In the genomic region with DNA sequence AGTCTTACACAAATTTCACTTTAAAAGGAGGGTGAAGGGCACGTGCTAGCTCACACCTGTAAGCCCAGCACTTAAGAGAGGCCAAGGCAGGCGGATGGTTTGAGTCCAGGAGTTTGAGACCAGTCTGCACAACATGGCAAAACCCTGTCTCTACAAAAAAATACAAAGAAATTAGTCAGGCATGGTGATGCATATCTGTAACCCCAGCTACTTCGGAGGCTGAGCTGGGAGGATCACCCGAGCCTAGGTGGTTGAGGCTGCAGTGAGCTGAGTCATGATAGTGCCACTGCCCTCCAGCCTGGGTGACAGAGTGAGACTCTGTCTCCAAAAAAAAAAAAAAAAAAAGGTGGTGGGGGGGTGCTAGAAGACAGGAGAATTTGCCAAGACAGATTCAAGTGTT, we compare ENCODE assay signal across 14 cellular contexts.
DNase-seq lines count a peak whose midpoint lies in the region; ATAC-seq and TF ChIP-seq lines count a peak whose summit lies in the region.
"Had no signal": no experiment of that assay in that cellular context is flagged by ENCODE, and none has a peak within 500 bp of the region (broad histone marks: within the 10 kb centered on the region; RNA-seq: fewer than 3 reads in every experiment).

No MANE protein-coding gene starts in this region.

- H3K9me3 Mint-ChIP-seq in activated CD8-positive, alpha-beta T cell treated with anti-CD3 and anti-CD28 coated beads for 36 hours = peaks cover 25% of the 10 kb centered on the region
- no peaks in the 10 kb centered on the region for H3K9me3 Mint-ChIP-seq in stimulated activated effector memory CD8-positive, alpha-beta T cell treated with anti-CD3 and anti-CD28 coated beads, Interleukin-12 subunit alpha, Interleukin-12 subunit beta, amount 100 ng/mL, for 72 hours
- H3K9me3 Mint-ChIP-seq in mesothelial cell of epicardium = peaks cover 28% of the 10 kb centered on the region

- WGBS in mesenchymal stem cell = 95% methylated on average over 4 of the region's 4 CpGs

- no peaks in the 10 kb centered on the region for H3K9me3 ChIP-seq in mesenchymal stem cell (ENCODE audit: control insufficient read depth, low read length)
- H3K9me3 ChIP-seq: HAP-1, right atrium auricular region, thoracic aorta had no signal

- intact Hi-C loops in activated CD8-positive, alpha-beta T cell treated with anti-CD3 and anti-CD28 coated beads for 36 hours (cut with micrococcal nuclease) = loop anchor here (2.0 to 5.0 kb wide), 3 partner anchors 36 to 136 kb away; no protein-coding TSS in a partner anchor

- no peak overlapping the region for H2BK12ac ChIP-seq in mesenchymal stem cell (ENCODE audit: low read length in 2 of 2)

- H2BK5ac ChIP-seq in mesenchymal stem cell (ENCODE audit: low read depth, low read length, poor library complexity, severe bottlenecking) = no peak overlapping the region

- H3K27me3 Mint-ChIP-seq in activated CD8-positive, alpha-beta T cell treated with anti-CD3 and anti-CD28 coated beads for 36 hours = no peaks in the 10 kb centered on the region
- H3K27me3 Mint-ChIP-seq in mesothelial cell of epicardium (ENCODE audit: low read depth) = no peaks in the 10 kb centered on the region

- peaks cover 17 to 74% of the 10 kb centered on the region in 2 experiments for H3K36me3 ChIP-seq in mesenchymal stem cell (ENCODE audit: control insufficient read depth in 1 of 2, insufficient read depth in 2 of 2, low read depth in 1 of 2, low read length in 2 of 2)

- H4K91ac ChIP-seq in mesenchymal stem cell (ENCODE audit: low read length) = no peak overlapping the region

- H3K4me1 Mint-ChIP-seq in activated CD8-positive, alpha-beta T cell treated with anti-CD3 and anti-CD28 coated beads for 36 hours (ENCODE audit: low read depth) = peaks cover 87% of the 10 kb centered on the region
- peaks cover 85% of the 10 kb centered on the region for H3K4me1 Mint-ChIP-seq in stimulated activated effector memory CD8-positive, alpha-beta T cell treated with anti-CD3 and anti-CD28 coated beads, Interleukin-12 subunit alpha, Interleukin-12 subunit beta, amount 100 ng/mL, for 72 hours
- H3K4me1 Mint-ChIP-seq in mesothelial cell of epicardium = no peaks in the 10 kb centered on the region

- H3K4me3 ChIP-seq in mesenchymal stem cell (ENCODE audit: insufficient read depth in 1 of 2, low read depth in 1 of 2, low read length in 2 of 2) = no peak overlapping the region
- H3K4me3 ChIP-seq: HAP-1, right atrium auricular region, thoracic aorta had no signal

- peaks cover 55% of the 10 kb centered on the region for H3K36me3 Mint-ChIP-seq in activated CD8-positive, alpha-beta T cell treated with anti-CD3 and anti-CD28 coated beads for 36 hours (ENCODE audit: low read depth)
- H3K36me3 Mint-ChIP-seq in stimulated activated effector memory CD8-positive, alpha-beta T cell treated with anti-CD3 and anti-CD28 coated beads, Interleukin-12 subunit alpha, Interleukin-12 subunit beta, amount 100 ng/mL, for 72 hours = peaks cover 58% of the 10 kb centered on the region
- peaks cover 7% of the 10 kb centered on the region for H3K36me3 Mint-ChIP-seq in mesothelial cell of epicardium

- H3K79me1 ChIP-seq in mesenchymal stem cell (replicated peaks; ENCODE audit: low read length, poor library complexity, severe bottlenecking) = peaks cover 12% of the 10 kb centered on the region

- DNase-seq in activated CD4-positive, alpha-beta T cell treated with anti-CD3 and anti-CD28 coated beads for 4 hours = peak; percentile 60 to 67
- no peak for DNase-seq in activated CD4-positive, alpha-beta T cell treated with anti-CD3 and anti-CD28 coated beads, Interleukin-2, amount 50 U/mL, for 1 hour
- DNase-seq in activated CD8-positive, alpha-beta T cell treated with anti-CD3 and anti-CD28 coated beads for 36 hours = peak; percentile 87
- DNase-seq in mesenchymal stem cell (no peak), mesothelial cell of epicardium (ENCODE audit: low spot score in 2 of 2, unreplicated experiment in 2 of 2) (no peak), kidney tubule cell (ENCODE audit: low spot score) (no peak), putamen (ENCODE audit: low spot score) (no peak)
- DNase-seq in stimulated activated effector memory CD8-positive, alpha-beta T cell treated with anti-CD3 and anti-CD28 coated beads, Interleukin-12 subunit alpha, Interleukin-12 subunit beta, amount 100 ng/mL, for 72 hours (ENCODE audit: low spot score in 2 of 2) = peak in 1 of 2 donors; percentile 83
- DNase-seq: central memory CD4-positive, alpha-beta T cell; MV-4-11 had no signal

- peak overlapping the region; percentile 34 for H3K9ac ChIP-seq in mesenchymal stem cell (ENCODE audit: low read length)

- H3K18ac ChIP-seq in mesenchymal stem cell (ENCODE audit: low read depth in 1 of 2, low read length in 2 of 2) = peak overlapping the region in 1 of 2 experiments; percentile 12

- TF ChIP-seq CTCF in activated CD8-positive, alpha-beta T cell treated with anti-CD3 and anti-CD28 coated beads for 36 hours (IDR thresholded peaks at IDR 0.05) = no peak
- TF ChIP-seq CTCF in mesothelial cell of epicardium (IDR thresholded peaks at IDR 0.05; ENCODE audit: unreplicated experiment) = no peak

- H2BK15ac ChIP-seq in mesenchymal stem cell (ENCODE audit: low read depth, poor library complexity, severe bottlenecking) = no peak overlapping the region

- no peak overlapping the region for H3K27ac ChIP-seq in mesenchymal stem cell (ENCODE audit: low read length, poor library complexity, severe bottlenecking)
- H3K27ac ChIP-seq: thoracic aorta had no signal

- H3K14ac ChIP-seq in mesenchymal stem cell (ENCODE audit: low read length in 2 of 2) = no peak overlapping the region

- peak overlapping the region; percentile 95 for H3K27ac Mint-ChIP-seq in activated CD8-positive, alpha-beta T cell treated with anti-CD3 and anti-CD28 coated beads for 36 hours
- peak overlapping the region; percentile 96 for H3K27ac Mint-ChIP-seq in stimulated activated effector memory CD8-positive, alpha-beta T cell treated with anti-CD3 and anti-CD28 coated beads, Interleukin-12 subunit alpha, Interleukin-12 subunit beta, amount 100 ng/mL, for 72 hours
- H3K27ac Mint-ChIP-seq in mesothelial cell of epicardium = no peak overlapping the region

- H4K8ac ChIP-seq in mesenchymal stem cell (ENCODE audit: low read length) = no peak overlapping the region

- ATAC-seq in activated CD8-positive, alpha-beta T cell treated with anti-CD3 and anti-CD28 coated beads for 36 hours = peak; percentile 66
- peak; percentile 86 for ATAC-seq in stimulated activated effector memory CD8-positive, alpha-beta T cell treated with anti-CD3 and anti-CD28 coated beads, Interleukin-12 subunit alpha, Interleukin-12 subunit beta, amount 100 ng/mL, for 72 hours
- ATAC-seq: left lobe of liver had no signal

- H3K4me2 ChIP-seq in mesenchymal stem cell (ENCODE audit: low read length, poor library complexity, severe bottlenecking) = no peak overlapping the region

- no peak overlapping the region for H2AK5ac ChIP-seq in mesenchymal stem cell (ENCODE audit: low read length, severe bottlenecking)

- CTCF ChIA-PET in activated CD8-positive, alpha-beta T cell treated with anti-CD3 and anti-CD28 coated beads for 36 hours (lab: Charles Lee) = interaction anchor here (0.9 to 2.9 kb wide), 10 partner anchors 10 to 74 kb away, joined by 3 to 36 read pairs (median 4); no protein-coding TSS in a partner anchor

- no peak overlapping the region for H2AFZ ChIP-seq in mesenchymal stem cell (ENCODE audit: low read depth, low read length)

- no peak overlapping the region for H3K4ac ChIP-seq in mesenchymal stem cell (ENCODE audit: low read depth in 1 of 2, low read length in 2 of 2)

- H3K23ac ChIP-seq in mesenchymal stem cell (ENCODE audit: low read length in 2 of 2) = no peak overlapping the region

- H2BK120ac ChIP-seq in mesenchymal stem cell (ENCODE audit: low read depth, low read length) = no peak overlapping the region

- no peaks in the 10 kb centered on the region for H3K27me3 ChIP-seq in mesenchymal stem cell (ENCODE audit: control insufficient read depth in 1 of 2, insufficient read depth in 1 of 2, low read length in 2 of 2)
- H3K27me3 ChIP-seq: right atrium auricular region had no signal

- peaks cover 6% of the 10 kb centered on the region for H3K4me1 ChIP-seq in mesenchymal stem cell (ENCODE audit: control insufficient read depth, insufficient read depth, low read depth, low read length)
- H3K4me1 ChIP-seq: HAP-1 had no signal

- peak overlapping the region; percentile 61 for H3K4me3 Mint-ChIP-seq in activated CD8-positive, alpha-beta T cell treated with anti-CD3 and anti-CD28 coated beads for 36 hours
- peak overlapping the region; percentile 57 for H3K4me3 Mint-ChIP-seq in stimulated activated effector memory CD8-positive, alpha-beta T cell treated with anti-CD3 and anti-CD28 coated beads, Interleukin-12 subunit alpha, Interleukin-12 subunit beta, amount 100 ng/mL, for 72 hours
- no peak overlapping the region for H3K4me3 Mint-ChIP-seq in mesothelial cell of epicardium

- POLR2A ChIA-PET in activated CD8-positive, alpha-beta T cell treated with anti-CD3 and anti-CD28 coated beads for 36 hours (lab: Charles Lee) = interaction anchor here (0.7 to 2.9 kb wide), 12 partner anchors 9 to 136 kb away, joined by 3 to 143 read pairs (median 4); no protein-coding TSS in a partner anchor

Comparison
In these comparisons a context has a peak if more than half of its experiments do, and no peak if none do; other contexts are left out.
1. DNase-seq: peak in activated CD4-positive, alpha-beta T cell treated with anti-CD3 and anti-CD28 coated beads for 4 hours (2 of 2) and activated CD8-positive, alpha-beta T cell treated with anti-CD3 and anti-CD28 coated beads for 36 hours (single experiment); none in activated CD4-positive, alpha-beta T cell treated with anti-CD3 and anti-CD28 coated beads, Interleukin-2, amount 50 U/mL, for 1 hour (single experiment), mesenchymal stem cell (single experiment), mesothelial cell of epicardium (0 of 2), kidney tubule cell (single experiment) and putamen (single experiment).